ENCODE assay signal across 11 cellular contexts in the genomic region with DNA sequence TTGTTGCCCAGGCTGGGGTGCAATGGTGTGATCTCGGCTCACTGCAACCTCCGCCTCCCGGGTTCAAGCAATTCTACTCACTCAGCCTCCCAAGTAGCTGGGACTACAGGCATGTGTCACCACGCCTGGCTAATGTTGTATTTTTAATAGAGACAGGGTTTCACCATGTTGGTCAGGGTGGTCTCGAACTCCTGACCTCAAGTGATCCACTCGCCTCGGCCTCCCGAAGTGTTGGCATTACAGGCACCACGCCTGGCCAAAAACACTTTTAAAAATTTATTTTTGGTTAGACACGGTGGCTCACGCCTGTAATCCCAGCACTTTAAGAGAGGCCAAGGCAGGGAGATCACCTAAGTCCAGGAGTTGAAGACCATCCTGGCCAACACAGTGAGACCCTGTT. TPM values are rescaled to one million over a fixed set of nuclear protein-coding genes. Genes with fewer than 3 reads are reported as not detected.
DNase-seq lines count a peak whose midpoint lies in the region; ATAC-seq and TF ChIP-seq lines count a peak whose summit lies in the region.
"Not testable (repeated sequence)": the region's sequence is repeated elsewhere in the genome, so short reads cannot be mapped to it uniquely, and the experiment has no call there.
"Had no signal": no experiment of that assay in that cellular context is flagged by ENCODE, and none has a peak within 500 bp of the region (broad histone marks: within the 10 kb centered on the region; RNA-seq: fewer than 3 reads in every experiment).

No MANE protein-coding gene starts in this region.

- H3K9me3 Mint-ChIP-seq in HFFc6 = peaks cover 11% of the 10 kb centered on the region
- H3K9me3 Mint-ChIP-seq in activated naive CD8-positive, alpha-beta T cell (ENCODE audit: low read depth); osteocyte (ENCODE audit: unreplicated experiment): not testable (repeated sequence)

- not testable (repeated sequence) for H3K36me3 Mint-ChIP-seq in HFFc6 (ENCODE audit: low read depth); activated naive CD8-positive, alpha-beta T cell; osteocyte (ENCODE audit: unreplicated experiment)

- TF ChIP-seq POLR2A in right lobe of liver (IDR thresholded peaks at IDR 0.05) = not testable (repeated sequence)

- not testable (repeated sequence) for H3K36me3 ChIP-seq in right lobe of liver; subcutaneous abdominal adipose tissue (ENCODE audit: control insufficient read depth in 5 of 5, insufficient read depth in 5 of 5, low read length in 5 of 5)

- H3K4me3 Mint-ChIP-seq in HFFc6 = peak overlapping the region; percentile 42
- H3K4me3 Mint-ChIP-seq in activated naive CD8-positive, alpha-beta T cell = peak overlapping the region; percentile 98
- H3K4me3 Mint-ChIP-seq in osteocyte (ENCODE audit: unreplicated experiment) = not testable (repeated sequence)

- intact Hi-C loops in dorsolateral prefrontal cortex (cut with DNase I) = loop anchor here (10.0 kb wide), 1 partner anchor 430 kb away; no protein-coding TSS in a partner anchor
- intact Hi-C loops in right lobe of liver (cut with DNase I) = not testable (repeated sequence)

- H3K4me3 ChIP-seq in dorsolateral prefrontal cortex; right lobe of liver; subcutaneous abdominal adipose tissue (ENCODE audit: low read depth in 1 of 5, low read length in 5 of 5): not testable (repeated sequence)

- peaks cover 82% of the 10 kb centered on the region for H3K4me1 Mint-ChIP-seq in HFFc6 (ENCODE audit: low read depth)
- H3K4me1 Mint-ChIP-seq in activated naive CD8-positive, alpha-beta T cell (ENCODE audit: low read depth) = peaks cover 84% of the 10 kb centered on the region
- peaks cover 94% of the 10 kb centered on the region for H3K4me1 Mint-ChIP-seq in osteocyte (ENCODE audit: unreplicated experiment)

- H3K27ac ChIP-seq in VCaP = peak overlapping the region; percentile 1; the same call in 1 of the 2 replicates
- peak overlapping the region in 50 of 59 donors; percentile 4 to 100 (median 97) for H3K27ac ChIP-seq in dorsolateral prefrontal cortex
- peak overlapping the region; percentile 62 to 99 (median 94) for H3K27ac ChIP-seq in right lobe of liver
- peak overlapping the region; percentile 100 for H3K27ac ChIP-seq in subcutaneous abdominal adipose tissue (ENCODE audit: low read depth, low read length)

- H3K27ac Mint-ChIP-seq in HFFc6 (peak overlapping the region; percentile 99), osteocyte (ENCODE audit: unreplicated experiment) (peak overlapping the region; percentile 100)
- H3K27ac Mint-ChIP-seq in activated naive CD8-positive, alpha-beta T cell = peak overlapping the region; percentile 100

- not testable (repeated sequence) for TF ChIP-seq CTCF in HFFc6 (IDR thresholded peaks at IDR 0.05); VCaP (conservative IDR thresholded peaks at IDR 0.05); dorsolateral prefrontal cortex (IDR thresholded peaks at IDR 0.05 in 54 of 56, conservative IDR thresholded peaks at IDR 0.05 in 2 of 56; ENCODE audit: low read depth in 1 of 56, partially characterized antibody in 56 of 56); right lobe of liver (IDR thresholded peaks at IDR 0.05); osteocyte (IDR thresholded peaks at IDR 0.05)

- H3K9ac ChIP-seq in subcutaneous abdominal adipose tissue (ENCODE audit: low read length in 5 of 5) = not testable (repeated sequence)

- H3K27me3 Mint-ChIP-seq in HFFc6 (ENCODE audit: insufficient read depth) = peaks cover 44% of the 10 kb centered on the region
- not testable (repeated sequence) for H3K27me3 Mint-ChIP-seq in activated naive CD8-positive, alpha-beta T cell; osteocyte (ENCODE audit: unreplicated experiment)

- ATAC-seq in right lobe of liver = not testable (repeated sequence)

- WGBS in right lobe of liver (ENCODE audit: insufficient coverage, low coverage, low lambda C conversion rate, missing lambda C conversion rate) = 88% methylated on average over 11 of the region's 11 CpGs

- not testable (repeated sequence) for DNase-seq in HFFc6; right lobe of liver; osteocyte (ENCODE audit: extremely low spot score, unreplicated experiment)
- peak in 1 of 10 donors; percentile 13 for DNase-seq in dorsolateral prefrontal cortex

- peaks cover 0 to 88% (median 43%) of the 10 kb centered on the region in 4 donors for H3K4me1 ChIP-seq in right lobe of liver
- H3K4me1 ChIP-seq in subcutaneous abdominal adipose tissue (ENCODE audit: control insufficient read depth in 5 of 5, insufficient read depth in 5 of 5, low read length in 5 of 5) = peaks cover 36 to 98% (median 85%) of the 10 kb centered on the region in 5 donors

- H3K27me3 ChIP-seq in dorsolateral prefrontal cortex; right lobe of liver; subcutaneous abdominal adipose tissue (ENCODE audit: control insufficient read depth in 5 of 5, insufficient read depth in 4 of 5, low read length in 5 of 5): not testable (repeated sequence)

- not testable (repeated sequence) for H3K9me3 ChIP-seq in right lobe of liver; subcutaneous abdominal adipose tissue (ENCODE audit: control insufficient read depth in 5 of 5, low read length in 5 of 5)

RNA-seq across cellular contexts. Expression of a gene that starts 14.2 kb away (rescaled TPM):
- 100 to 1,000 TPM; 155 to 170 (median 164) TPM for total RNA-seq in HFFc6 (2021; fragmentation: NEBNext Ultra II Directional; extraction: Animal tissue kit (Norgen Biotek cat#: 25700))
- total RNA-seq in dorsolateral prefrontal cortex (100 to 1,000 TPM in 19 of 120 experiments, 10 to 100 TPM in 101; 43.4 to 130 (median 70.6) TPM), right lobe of liver (100 to 1,000 TPM in 5 of 6 experiments, 10 to 100 TPM in 1; 83.6 to 266 (median 158) TPM), osteocyte (275 and 296 TPM in 2 replicates)

RNA-seq across cellular contexts. Expression of a gene that starts 16.0 kb away (rescaled TPM):
- 10 to 100 TPM; 33.7 to 61.2 (median 38.2) TPM for total RNA-seq in HFFc6 (2021; fragmentation: NEBNext Ultra II Directional; extraction: Animal tissue kit (Norgen Biotek cat#: 25700))
- total RNA-seq in dorsolateral prefrontal cortex (1 to 10 TPM in 102 of 120 experiments, under 1 TPM in 18; 0.25 to 8.0 (median 1.9) TPM), right lobe of liver (10 to 100 TPM; 20.5 to 35.2 (median 31.5) TPM), osteocyte (2.3 and 2.6 TPM in 2 replicates)

RNA-seq across cellular contexts. Expression of a gene that starts 49.7 kb away (rescaled TPM):
- under 1 TPM in 2 of 6 experiments, not detected in 4; 0.43 to 0.59 TPM for total RNA-seq in HFFc6 (2021; fragmentation: NEBNext Ultra II Directional; extraction: Animal tissue kit (Norgen Biotek cat#: 25700))
- total RNA-seq in dorsolateral prefrontal cortex (1 to 10 TPM in 111 of 120 experiments, under 1 TPM in 1, not detected in 8; 0.99 to 5.8 (median 2.4) TPM), right lobe of liver (not detected), osteocyte (not detected in 2 replicates)
- total RNA-seq: liver, omental fat pad, RPMI7951, urinary bladder had no signal

RNA-seq across cellular contexts. Expression of a gene that starts 57.3 kb away (rescaled TPM):
- 10 to 100 TPM; 30.8 to 52.0 (median 46.5) TPM for total RNA-seq in HFFc6 (2021; fragmentation: NEBNext Ultra II Directional; extraction: Animal tissue kit (Norgen Biotek cat#: 25700))
- total RNA-seq in dorsolateral prefrontal cortex (10 to 100 TPM in 117 of 120 experiments, 1 to 10 TPM in 3; 6.8 to 31.3 (median 17.2) TPM), right lobe of liver (10 to 100 TPM in 5 of 6 experiments, 1 to 10 TPM in 1; 8.8 to 26.7 (median 14.9) TPM), osteocyte (17.4 and 19.8 TPM in 2 replicates)

Comparison
In these comparisons a context has a peak if more than half of its experiments do, and no peak if none do; other contexts are left out.
1. H3K27ac ChIP-seq: peak in every context shown above with its lines; median percentile 100 in subcutaneous abdominal adipose tissue; 97 in dorsolateral prefrontal cortex; 94 in right lobe of liver; 1 in VCaP.